Comparison of ENCODE assay signal across 10 cellular contexts in the genomic region with DNA sequence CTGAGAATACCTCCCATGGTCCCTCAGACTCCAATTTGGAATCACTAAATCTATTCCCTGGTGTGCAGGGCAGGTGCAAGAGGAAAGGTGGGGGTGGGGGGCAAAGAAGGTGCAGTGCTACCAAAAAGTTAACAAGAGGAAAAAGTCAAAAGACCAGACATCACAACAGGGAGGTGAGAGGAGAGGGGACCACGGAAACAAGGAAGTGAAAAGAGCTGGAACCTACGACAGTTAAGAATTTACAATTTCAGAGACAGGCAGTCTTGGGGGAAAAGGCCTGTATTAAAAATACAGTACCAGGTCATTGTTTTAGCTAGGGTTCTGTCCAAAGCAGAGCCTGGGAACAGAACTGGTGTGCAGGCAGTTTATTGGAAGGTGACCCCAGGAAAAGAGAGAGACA. TPM values are rescaled to one million over a fixed set of nuclear protein-coding genes. Genes with fewer than 3 reads are reported as not detected.
DNase-seq lines count a peak whose midpoint lies in the region; ATAC-seq and TF ChIP-seq lines count a peak whose summit lies in the region.
"Had no signal": no experiment of that assay in that cellular context is flagged by ENCODE, and none has a peak within 500 bp of the region (broad histone marks: within the 10 kb centered on the region; RNA-seq: fewer than 3 reads in every experiment).

No MANE protein-coding gene starts in this region.

- H3K9me1 ChIP-seq in IMR-90 (ENCODE audit: insufficient read depth, low read length) = peaks cover 43% of the 10 kb centered on the region

- H3K9ac ChIP-seq in SK-N-SH = no peak overlapping the region
- no peak overlapping the region for H3K9ac ChIP-seq in IMR-90 (ENCODE audit: low read depth, low read length)
- no peak overlapping the region for H3K9ac ChIP-seq in trophoblast cell (ENCODE audit: low read length)
- H3K9ac ChIP-seq: parathyroid adenoma had no signal

- no peak overlapping the region for H3K4me3 ChIP-seq in SK-N-SH (ENCODE audit: low read depth in 2 of 2, low read length in 1 of 2)
- H3K4me3 ChIP-seq in GM23338 = no peak overlapping the region
- no peak overlapping the region for H3K4me3 ChIP-seq in IMR-90 (ENCODE audit: insufficient read depth, low read depth, low read length)
- no peak overlapping the region for H3K4me3 ChIP-seq in trophoblast cell (ENCODE audit: low read depth, low read length)

- in situ Hi-C loops in IMR-90 (cut with MboI; ENCODE audit: low sequenced_read_pairs) = no loop called here

- H3K4me1 Mint-ChIP-seq in GM23338 = peaks cover 70% of the 10 kb centered on the region
- peaks cover 25% of the 10 kb centered on the region for H3K4me1 Mint-ChIP-seq in activated CD8-positive, alpha-beta memory T cell treated with anti-CD3 and anti-CD28 coated beads, Interleukin-2, amount 10 ng/mL, durations not matched to agents 7 days and 5 days

- H3F3A ChIP-seq in SK-N-SH (replicated peaks; ENCODE audit: insufficient read depth) (peaks cover 6% of the 10 kb centered on the region), GM23338 (replicated peaks; ENCODE audit: low read depth) (no peaks in the 10 kb centered on the region; the same call in 1 of the 2 replicates)

- H3K27ac Mint-ChIP-seq in GM23338 = peak overlapping the region; percentile 53
- no peak overlapping the region for H3K27ac Mint-ChIP-seq in activated CD8-positive, alpha-beta memory T cell treated with anti-CD3 and anti-CD28 coated beads, Interleukin-2, amount 10 ng/mL, durations not matched to agents 7 days and 5 days

- H3K27ac ChIP-seq in SK-N-SH (ENCODE audit: low read depth in 2 of 2, low read length in 1 of 2) (no peak overlapping the region; a peak in 1 of 4 replicates), GM23338 (ENCODE audit: low read depth) (peak overlapping the region; percentile 51; the same call in 1 of the 2 replicates), IMR-90 (ENCODE audit: insufficient read depth, low read length) (no peak overlapping the region), trophoblast cell (ENCODE audit: low read depth, low read length) (no peak overlapping the region)
- H3K27ac ChIP-seq: parathyroid adenoma had no signal

- H2AFZ ChIP-seq in SK-N-SH (ENCODE audit: low read depth) (no peak overlapping the region), GM23338 (no peak overlapping the region), IMR-90 (replicated peaks; ENCODE audit: low read length, poor library complexity) (no peak overlapping the region), trophoblast cell (ENCODE audit: insufficient read depth, low read length, poor library complexity) (no peak overlapping the region)
- H2AFZ ChIP-seq: parathyroid adenoma had no signal

- H3K9me2 ChIP-seq in SK-N-SH = no peaks in the 10 kb centered on the region
- no peaks in the 10 kb centered on the region for H3K9me2 ChIP-seq in GM23338 (ENCODE audit: insufficient read depth)

- 78% methylated on average over 2 of the region's 2 CpGs for WGBS in SK-N-SH (ENCODE audit: low lambda C conversion rate)
- no CpG with 5 or more reads among the region's 2 CpGs for WGBS in IMR-90 (ENCODE audit: extremely low coverage in 2 of 2, insufficient read length in 1 of 2), 2 experiments
- no CpG with 5 or more reads among the region's 2 CpGs for WGBS in trophoblast cell (ENCODE audit: extremely low coverage, insufficient coverage, insufficient read length)

- POLR2A ChIA-PET in SK-N-SH (lab: Yijun Ruan, JAX) (no interaction called here), IMR-90 (lab: Charles Lee; ENCODE audit: unreplicated experiment) (no interaction called here)

- 0 out of 2 replicates have a peak overlapping the region, but pooled peaks have one; percentile 46 for H3K14ac ChIP-seq in IMR-90 (replicated peaks; ENCODE audit: low read depth, low read length)
- H3K14ac ChIP-seq in trophoblast cell (ENCODE audit: low read length) = no peak overlapping the region

- no peak overlapping the region for H2BK120ac ChIP-seq in IMR-90 (ENCODE audit: low read depth, low read length)
- no peak overlapping the region for H2BK120ac ChIP-seq in trophoblast cell (ENCODE audit: insufficient read depth, low read length, poor library complexity)

- H2BK12ac ChIP-seq in trophoblast cell (ENCODE audit: low read length) = no peak overlapping the region

- no peak for TF ChIP-seq POLR2A in IMR-90 (IDR thresholded peaks at IDR 0.05; ENCODE audit: low read depth, low read length)

- H3K4ac ChIP-seq in IMR-90 (ENCODE audit: low read depth, low read length) (no peak overlapping the region), trophoblast cell (ENCODE audit: low read depth, low read length) (peak overlapping the region; percentile 97)

- H3K36me3 ChIP-seq in SK-N-SH (replicated peaks in 1 of 2; ENCODE audit: control insufficient read depth in 1 of 2, insufficient read depth in 2 of 2, low read length in 1 of 2) (peaks cover 1 to 12% of the 10 kb centered on the region in 2 experiments), GM23338 (ENCODE audit: insufficient read depth) (no peaks in the 10 kb centered on the region), IMR-90 (ENCODE audit: control insufficient read depth, insufficient read depth, low read length) (peaks cover 9% of the 10 kb centered on the region; the same call in 1 of the 2 replicates), trophoblast cell (ENCODE audit: control insufficient read depth in 1 of 2, insufficient read depth in 2 of 2, low read length in 2 of 2) (peaks cover 5 to 10% of the 10 kb centered on the region in 2 experiments)

- no peaks in the 10 kb centered on the region for H3K27me3 ChIP-seq in SK-N-SH (ENCODE audit: insufficient read depth)
- H3K27me3 ChIP-seq in GM23338 (ENCODE audit: insufficient read depth) = no peaks in the 10 kb centered on the region
- H3K27me3 ChIP-seq in IMR-90 (ENCODE audit: control insufficient read depth, insufficient read depth, low read length) = no peaks in the 10 kb centered on the region
- no peaks in the 10 kb centered on the region for H3K27me3 ChIP-seq in trophoblast cell (ENCODE audit: insufficient read depth, low read length)

- H4K5ac ChIP-seq in IMR-90 (ENCODE audit: low read depth, low read length) = no peak overlapping the region

- H2BK20ac ChIP-seq in IMR-90 (ENCODE audit: low read depth, low read length) = no peak overlapping the region

- no peak for TF ChIP-seq EP300 in SK-N-SH (IDR thresholded peaks at IDR 0.05; ENCODE audit: borderline replicate concordance in 1 of 2, low read depth in 1 of 2, low read length in 1 of 2)

- TF ChIP-seq RAD21 in SK-N-SH (IDR thresholded peaks at IDR 0.05; ENCODE audit: low read length) = no peak
- no peak for TF ChIP-seq RAD21 in IMR-90 (IDR thresholded peaks at IDR 0.05; ENCODE audit: low read length)

- H2BK15ac ChIP-seq in IMR-90 (ENCODE audit: low read depth, low read length) = no peak overlapping the region

- BruUV-seq in IMR-90 (replicated peaks; lab: Mats Ljungman, UMichigan) = no TSS peak

- H3K9me3 Mint-ChIP-seq in GM23338 = no peaks in the 10 kb centered on the region
- H3K9me3 Mint-ChIP-seq in activated CD8-positive, alpha-beta memory T cell treated with anti-CD3 and anti-CD28 coated beads, Interleukin-2, amount 10 ng/mL, durations not matched to agents 7 days and 5 days (ENCODE audit: low read depth) = no peaks in the 10 kb centered on the region

- TF ChIP-seq CTCF in SK-N-SH (IDR thresholded peaks at IDR 0.05) (no peak), GM23338 (conservative IDR thresholded peaks at IDR 0.05; ENCODE audit: low read depth in 2 of 2) (no peak), IMR-90 (conservative IDR thresholded peaks at IDR 0.05; ENCODE audit: low read depth, low read length) (no peak)

- no peak overlapping the region for H3K56ac ChIP-seq in IMR-90 (ENCODE audit: extremely low read depth, insufficient read depth, low read length)

- dilution Hi-C loops in IMR-90 (cut with HindIII; ENCODE audit: low sequenced_read_pairs, unreplicated experiment) = no loop called here

- ATAC-seq in SK-N-SH treated with all-trans-retinoic acid at 6 μM for 48 hours (no peak), GM23338 (no peak), IMR-90 (ENCODE audit: low read depth) (no peak)
- no peak for ATAC-seq in activated CD8-positive, alpha-beta memory T cell treated with anti-CD3 and anti-CD28 coated beads, Interleukin-2, amount 10 ng/mL, durations not matched to agents 7 days and 5 days

- no peak overlapping the region for H2BK5ac ChIP-seq in IMR-90 (ENCODE audit: low read depth, low read length, poor library complexity, severe bottlenecking)
- H2BK5ac ChIP-seq in trophoblast cell (ENCODE audit: low read depth, low read length, poor library complexity) = no peak overlapping the region

- H3K4me1 ChIP-seq in SK-N-SH (ENCODE audit: control insufficient read depth in 1 of 2, insufficient read depth in 2 of 2, low read depth in 1 of 2, low read length in 1 of 2) (peaks cover 26 to 34% of the 10 kb centered on the region in 2 experiments), GM23338 (ENCODE audit: insufficient read depth) (peaks cover 80% of the 10 kb centered on the region), IMR-90 (ENCODE audit: control insufficient read depth, insufficient read depth, low read length) (peaks cover 39% of the 10 kb centered on the region), trophoblast cell (ENCODE audit: control insufficient read depth in 1 of 2, insufficient read depth in 2 of 2, low read length in 2 of 2) (peaks cover 24 to 47% of the 10 kb centered on the region in 2 experiments)

- peaks cover 100% of the 10 kb centered on the region for H4K20me1 ChIP-seq in SK-N-SH (ENCODE audit: insufficient read depth)
- peaks cover 74% of the 10 kb centered on the region for H4K20me1 ChIP-seq in GM23338 (replicated peaks; ENCODE audit: insufficient read depth)
- peaks cover 95% of the 10 kb centered on the region for H4K20me1 ChIP-seq in IMR-90 (ENCODE audit: insufficient read depth, low read length)

- CTCF ChIA-PET in SK-N-SH (lab: Yijun Ruan, JAX) = no interaction called here
- CTCF ChIA-PET in IMR-90 (lab: Yijun Ruan, JAX) = no interaction called here
- CTCF ChIA-PET in activated CD8-positive, alpha-beta memory T cell treated with anti-CD3 and anti-CD28 coated beads, Interleukin-2, amount 10 ng/mL, durations not matched to agents 7 days and 5 days (lab: Charles Lee) = no interaction called here

- H3K79me1 ChIP-seq in IMR-90 (ENCODE audit: low read depth in 1 of 2, low read length in 2 of 2) (peaks cover 0 to 46% of the 10 kb centered on the region in 2 experiments; a peak in 2 of 4 replicates), trophoblast cell (ENCODE audit: low read length) (peaks cover 5% of the 10 kb centered on the region)

- peaks cover 4% of the 10 kb centered on the region for H3K27me3 Mint-ChIP-seq in GM23338 (ENCODE audit: insufficient read depth, low read depth, poor library complexity)
- H3K27me3 Mint-ChIP-seq in activated CD8-positive, alpha-beta memory T cell treated with anti-CD3 and anti-CD28 coated beads, Interleukin-2, amount 10 ng/mL, durations not matched to agents 7 days and 5 days = no peaks in the 10 kb centered on the region

- no peak overlapping the region for H2AK5ac ChIP-seq in IMR-90 (ENCODE audit: low read depth, low read length)
- H2AK5ac ChIP-seq in trophoblast cell (ENCODE audit: low read length) = no peak overlapping the region

- H4K8ac ChIP-seq in IMR-90 (ENCODE audit: low read depth in 2 of 2, low read length in 2 of 2) (peak overlapping the region in 1 of 2 experiments; percentile 24; a peak in 1 of 4 replicates), trophoblast cell (ENCODE audit: low read depth, low read length) (no peak overlapping the region)

- H3K9me3 ChIP-seq in SK-N-SH (no peaks in the 10 kb centered on the region), IMR-90 (ENCODE audit: control insufficient read depth, insufficient read depth, low read length) (no peaks in the 10 kb centered on the region), trophoblast cell (ENCODE audit: insufficient read depth, low read depth, low read length) (no peaks in the 10 kb centered on the region)

- H3K23ac ChIP-seq in IMR-90 (ENCODE audit: low read depth, low read length) (peak overlapping the region; percentile 51; the same call in 1 of the 2 replicates), trophoblast cell (ENCODE audit: low read length) (no peak overlapping the region)

- H4K12ac ChIP-seq in trophoblast cell (ENCODE audit: low read depth, low read length) = no peak overlapping the region

- H3K4me3 Mint-ChIP-seq in GM23338 = no peak overlapping the region; the same call in 2 of the 3 replicates
- H3K4me3 Mint-ChIP-seq in activated CD8-positive, alpha-beta memory T cell treated with anti-CD3 and anti-CD28 coated beads, Interleukin-2, amount 10 ng/mL, durations not matched to agents 7 days and 5 days = no peak overlapping the region

- H4K91ac ChIP-seq in IMR-90 (ENCODE audit: insufficient read depth, low read depth, low read length) (no peak overlapping the region), trophoblast cell (ENCODE audit: low read depth, low read length) (no peak overlapping the region)

- no peaks in the 10 kb centered on the region for H3K36me3 Mint-ChIP-seq in GM23338 (ENCODE audit: low read depth)
- H3K36me3 Mint-ChIP-seq in activated CD8-positive, alpha-beta memory T cell treated with anti-CD3 and anti-CD28 coated beads, Interleukin-2, amount 10 ng/mL, durations not matched to agents 7 days and 5 days = peaks cover 5% of the 10 kb centered on the region

- no peak overlapping the region for H3K18ac ChIP-seq in IMR-90 (ENCODE audit: low read depth, low read length)
- H3K18ac ChIP-seq in trophoblast cell (ENCODE audit: low read length) = no peak overlapping the region

- DNase-seq in SK-N-SH (no peak), GM23338 (ENCODE audit: low spot score) (no peak), IMR-90 (no peak), trophoblast cell (no peak), D341Med (ENCODE audit: low spot score) (no peak)
- DNase-seq in activated CD8-positive, alpha-beta memory T cell treated with anti-CD3 and anti-CD28 coated beads, Interleukin-2, amount 50 U/mL, for 4 hours = no peak
- no peak for DNase-seq in activated CD8-positive, alpha-beta memory T cell treated with anti-CD3 and anti-CD28 coated beads, Interleukin-2, amount 10 ng/mL, durations not matched to agents 7 days and 5 days
- DNase-seq: stimulated activated CD8-positive, alpha-beta memory T cell treated with anti-CD3 and anti-CD28 coated beads, Interleukin-4, amount 100 ng/mL, for 48 hours had no signal

- peaks cover 100% of the 10 kb centered on the region for H3K79me2 ChIP-seq in SK-N-SH (ENCODE audit: insufficient read depth)
- H3K79me2 ChIP-seq in GM23338 (replicated peaks; ENCODE audit: insufficient read depth) = peaks cover 100% of the 10 kb centered on the region
- H3K79me2 ChIP-seq in trophoblast cell (ENCODE audit: control insufficient read depth, insufficient read depth, low read length, poor library complexity) = peaks cover 20% of the 10 kb centered on the region

- H3K4me2 ChIP-seq in SK-N-SH (peak overlapping the region; percentile 11; the same call in 1 of the 2 replicates), GM23338 (peak overlapping the region; percentile 41), IMR-90 (ENCODE audit: low read depth, low read length) (peak overlapping the region; percentile 38; the same call in 1 of the 2 replicates), trophoblast cell (ENCODE audit: low read length) (no peak overlapping the region)

- H2AK9ac ChIP-seq in IMR-90 (replicated peaks; ENCODE audit: low read depth, low read length, poor library complexity) = no peak overlapping the region

- intact Hi-C loops in IMR-90 (cut with micrococcal nuclease) = no loop called here

RNA-seq across cellular contexts. Expression of a gene that starts 14.6 kb away (rescaled TPM):
- 666 and 846 TPM in 2 replicates for polyA plus RNA-seq in SK-N-SH (2012; rRNA removed)
- 1,012 and 1,342 TPM in 2 replicates for polyA plus RNA-seq in SK-N-SH (2012; cell fraction: cytosol; rRNA removed)
- 162 and 438 TPM in 2 replicates for polyA plus RNA-seq in SK-N-SH (2012; cell fraction: nucleus; rRNA removed)
- total RNA-seq in GM23338 (2014; rRNA removed; shearing (Covaris generic)) = 439 and 441 TPM in 2 replicates
- 309 and 317 TPM in 2 replicates for polyA plus RNA-seq in GM23338 (2016; fragmentation: Nextera tagmentation; extraction: Ambion mirVana)
- total RNA-seq in IMR-90 (2012; rRNA removed) = 1,331 and 2,388 TPM in 2 replicates
- 1,631 and 2,066 TPM in 2 replicates for polyA plus RNA-seq in IMR-90 (2012; rRNA removed)
- 248 and 281 TPM in 2 replicates for polyA plus RNA-seq in IMR-90 (2012; cell fraction: cytosol; rRNA removed)
- polyA plus RNA-seq in IMR-90 (2012; cell fraction: nucleus; rRNA removed; ENCODE audit: low replicate concordance) = 53.9 and 506 TPM in 2 replicates
- 787 and 808 TPM in 2 replicates for polyA plus RNA-seq in trophoblast cell (2013)
- total RNA-seq in activated CD8-positive, alpha-beta memory T cell treated with anti-CD3 and anti-CD28 coated beads, Interleukin-2, amount 10 ng/mL, durations not matched to agents 7 days and 5 days = 10 to 100 TPM; 54.2 to 59.9 TPM
